1 cellular context compared by ENCODE assay signal in the genomic region with DNA sequence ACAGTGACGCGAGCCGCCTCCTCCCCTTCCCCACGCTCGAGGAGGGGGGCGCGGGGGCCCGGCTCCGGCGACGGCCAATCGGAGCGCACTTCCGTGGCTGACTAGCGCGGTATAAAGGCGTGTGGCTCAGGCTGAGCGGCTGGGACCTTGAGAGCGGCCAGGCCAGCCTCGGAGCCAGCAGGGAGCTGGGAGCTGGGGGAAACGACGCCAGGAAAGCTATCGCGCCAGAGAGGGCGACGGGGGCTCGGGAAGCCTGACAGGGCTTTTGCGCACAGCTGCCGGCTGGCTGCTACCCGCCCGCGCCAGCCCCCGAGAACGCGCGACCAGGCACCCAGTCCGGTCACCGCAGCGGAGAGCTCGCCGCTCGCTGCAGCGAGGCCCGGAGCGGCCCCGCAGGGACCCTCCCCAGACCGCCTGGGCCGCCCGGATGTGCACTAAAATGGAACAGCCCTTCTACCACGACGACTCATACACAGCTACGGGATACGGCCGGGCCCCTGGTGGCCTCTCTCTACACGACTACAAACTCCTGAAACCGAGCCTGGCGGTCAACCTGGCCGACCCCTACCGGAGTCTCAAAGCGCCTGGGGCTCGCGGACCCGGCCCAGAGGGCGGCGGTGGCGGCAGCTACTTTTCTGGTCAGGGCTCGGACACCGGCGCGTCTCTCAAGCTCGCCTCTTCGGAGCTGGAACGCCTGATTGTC.
TF ChIP-seq lines count a peak whose summit lies in the region.

A gene (plus strand): TSS at position 142 of the 703 bp plus-strand sequence. CDS start 286 bp downstream, at position 428.

TF ChIP-seq in HepG2, 621 proteins besides CTCF, POLR2A, EP300 and RAD21 (continued from another document and continues in another):
- TF ChIP-seq, protein P1, sequence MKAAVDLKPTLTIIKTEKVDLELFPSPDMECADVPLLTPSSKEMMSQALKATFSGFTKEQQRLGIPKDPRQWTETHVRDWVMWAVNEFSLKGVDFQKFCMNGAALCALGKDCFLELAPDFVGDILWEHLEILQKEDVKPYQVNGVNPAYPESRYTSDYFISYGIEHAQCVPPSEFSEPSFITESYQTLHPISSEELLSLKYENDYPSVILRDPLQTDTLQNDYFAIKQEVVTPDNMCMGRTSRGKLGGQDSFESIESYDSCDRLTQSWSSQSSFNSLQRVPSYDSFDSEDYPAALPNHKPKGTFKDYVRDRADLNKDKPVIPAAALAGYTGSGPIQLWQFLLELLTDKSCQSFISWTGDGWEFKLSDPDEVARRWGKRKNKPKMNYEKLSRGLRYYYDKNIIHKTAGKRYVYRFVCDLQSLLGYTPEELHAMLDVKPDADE (CRISPR knock-in tag; IDR thresholded peaks at IDR 0.05), result no peak
- no peak for TF ChIP-seq DNMT3B (CRISPR knock-in tag; conservative IDR thresholded peaks at IDR 0.05)
- peak; percentile 15; the same call in 1 of the 2 replicates for TF ChIP-seq CEBPG (CRISPR knock-in tag; IDR thresholded peaks at IDR 0.05)
- TF ChIP-seq, protein P2, sequence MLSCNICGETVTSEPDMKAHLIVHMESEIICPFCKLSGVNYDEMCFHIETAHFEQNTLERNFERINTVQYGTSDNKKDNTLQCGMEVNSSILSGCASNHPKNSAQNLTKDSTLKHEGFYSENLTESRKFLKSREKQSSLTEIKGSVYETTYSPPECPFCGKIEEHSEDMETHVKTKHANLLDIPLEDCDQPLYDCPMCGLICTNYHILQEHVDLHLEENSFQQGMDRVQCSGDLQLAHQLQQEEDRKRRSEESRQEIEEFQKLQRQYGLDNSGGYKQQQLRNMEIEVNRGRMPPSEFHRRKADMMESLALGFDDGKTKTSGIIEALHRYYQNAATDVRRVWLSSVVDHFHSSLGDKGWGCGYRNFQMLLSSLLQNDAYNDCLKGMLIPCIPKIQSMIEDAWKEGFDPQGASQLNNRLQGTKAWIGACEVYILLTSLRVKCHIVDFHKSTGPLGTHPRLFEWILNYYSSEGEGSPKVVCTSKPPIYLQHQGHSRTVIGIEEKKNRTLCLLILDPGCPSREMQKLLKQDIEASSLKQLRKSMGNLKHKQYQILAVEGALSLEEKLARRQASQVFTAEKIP (CRISPR knock-in tag; IDR thresholded peaks at IDR 0.05; ENCODE audit: borderline replicate concordance), result no peak
- no peak for TF ChIP-seq CEBPB (IDR thresholded peaks at IDR 0.05; ENCODE audit: borderline replicate concordance, low read depth, low read length)
- peak; percentile 98 for TF ChIP-seq KLF6 (CRISPR knock-in tag; IDR thresholded peaks at IDR 0.05)
- TF ChIP-seq ZBTB3 (CRISPR knock-in tag; IDR thresholded peaks at IDR 0.05; ENCODE audit: borderline replicate concordance, low read depth), result no peak
- peak; percentile 23; the same call in 1 of the 2 replicates for TF ChIP-seq HNF4A (CRISPR knock-in tag; IDR thresholded peaks at IDR 0.05)
- peak; percentile 79; the same call in 1 of the 2 replicates for TF ChIP-seq ZNF329 (CRISPR knock-in tag; IDR thresholded peaks at IDR 0.05; ENCODE audit: low read depth)
- TF ChIP-seq ZC3H13 (CRISPR knock-in tag; IDR thresholded peaks at IDR 0.05), result no peak
- TF ChIP-seq MIXL1 (CRISPR knock-in tag; IDR thresholded peaks at IDR 0.05), result peak; percentile 85; the same call in 1 of the 2 replicates
- TF ChIP-seq ZNF335 (CRISPR knock-in tag; IDR thresholded peaks at IDR 0.05), result peak; percentile 89; the same call in 1 of the 2 replicates
- no peak for TF ChIP-seq ZNF256 (CRISPR knock-in tag; conservative IDR thresholded peaks at IDR 0.05)
- no peak for TF ChIP-seq U2AF2 (IDR thresholded peaks at IDR 0.05; ENCODE audit: low read depth, low read length)
- TF ChIP-seq SMC3 (IDR thresholded peaks at IDR 0.05; ENCODE audit: low read length), result no peak
- peak; percentile 97 for TF ChIP-seq ELF1 (CRISPR knock-in tag; IDR thresholded peaks at IDR 0.05)
- TF ChIP-seq ZNF501 (CRISPR knock-in tag; IDR thresholded peaks at IDR 0.05), result peak; percentile 87
- peak; percentile 83 for TF ChIP-seq GATAD1 (CRISPR knock-in tag; IDR thresholded peaks at IDR 0.05)
- TF ChIP-seq ELF3 (CRISPR knock-in tag; IDR thresholded peaks at IDR 0.05), result peak; percentile 86
- TF ChIP-seq TEAD2 (CRISPR knock-in tag; IDR thresholded peaks at IDR 0.05), result no peak
- TF ChIP-seq, protein P3, sequence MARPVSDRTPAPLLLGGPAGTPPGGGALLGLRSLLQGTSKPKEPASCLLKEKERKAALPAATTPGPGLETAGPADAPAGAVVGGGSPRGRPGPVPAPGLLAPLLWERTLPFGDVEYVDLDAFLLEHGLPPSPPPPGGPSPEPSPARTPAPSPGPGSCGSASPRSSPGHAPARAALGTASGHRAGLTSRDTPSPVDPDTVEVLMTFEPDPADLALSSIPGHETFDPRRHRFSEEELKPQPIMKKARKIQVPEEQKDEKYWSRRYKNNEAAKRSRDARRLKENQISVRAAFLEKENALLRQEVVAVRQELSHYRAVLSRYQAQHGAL (CRISPR knock-in tag; IDR thresholded peaks at IDR 0.05; ENCODE audit: not compliant biosample characterization), result no peak
- TF ChIP-seq, protein P4, sequence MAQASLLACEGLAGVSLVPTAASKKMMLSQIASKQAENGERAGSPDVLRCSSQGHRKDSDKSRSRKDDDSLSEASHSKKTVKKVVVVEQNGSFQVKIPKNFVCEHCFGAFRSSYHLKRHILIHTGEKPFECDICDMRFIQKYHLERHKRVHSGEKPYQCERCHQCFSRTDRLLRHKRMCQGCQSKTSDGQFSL (CRISPR knock-in tag; IDR thresholded peaks at IDR 0.05), result no peak
- TF ChIP-seq IRF2 (CRISPR knock-in tag; IDR thresholded peaks at IDR 0.05), result peak; percentile 94; the same call in 1 of the 2 replicates
- peak; percentile 66; the same call in 1 of the 2 replicates for TF ChIP-seq AKAP8 (CRISPR knock-in tag; IDR thresholded peaks at IDR 0.05)
- TF ChIP-seq ZNF530 (CRISPR knock-in tag; IDR thresholded peaks at IDR 0.05; ENCODE audit: low read depth), result no peak
- peak; percentile 88; the same call in 1 of the 2 replicates for TF ChIP-seq ZNF891 (CRISPR knock-in tag; IDR thresholded peaks at IDR 0.05)
- TF ChIP-seq, protein P5, sequence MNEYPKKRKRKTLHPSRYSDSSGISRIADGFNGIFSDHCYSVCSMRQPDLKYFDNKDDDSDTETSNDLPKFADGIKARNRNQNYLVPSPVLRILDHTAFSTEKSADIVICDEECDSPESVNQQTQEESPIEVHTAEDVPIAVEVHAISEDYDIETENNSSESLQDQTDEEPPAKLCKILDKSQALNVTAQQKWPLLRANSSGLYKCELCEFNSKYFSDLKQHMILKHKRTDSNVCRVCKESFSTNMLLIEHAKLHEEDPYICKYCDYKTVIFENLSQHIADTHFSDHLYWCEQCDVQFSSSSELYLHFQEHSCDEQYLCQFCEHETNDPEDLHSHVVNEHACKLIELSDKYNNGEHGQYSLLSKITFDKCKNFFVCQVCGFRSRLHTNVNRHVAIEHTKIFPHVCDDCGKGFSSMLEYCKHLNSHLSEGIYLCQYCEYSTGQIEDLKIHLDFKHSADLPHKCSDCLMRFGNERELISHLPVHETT (CRISPR knock-in tag; conservative IDR thresholded peaks at IDR 0.05), result peak; percentile 36; the same call in 1 of the 2 replicates
- no peak for TF ChIP-seq ZNF333 (CRISPR knock-in tag; IDR thresholded peaks at IDR 0.05; ENCODE audit: borderline replicate concordance)
- no peak for TF ChIP-seq ZFP90 (CRISPR knock-in tag; IDR thresholded peaks at IDR 0.05; ENCODE audit: borderline replicate concordance)
- TF ChIP-seq, protein P6, sequence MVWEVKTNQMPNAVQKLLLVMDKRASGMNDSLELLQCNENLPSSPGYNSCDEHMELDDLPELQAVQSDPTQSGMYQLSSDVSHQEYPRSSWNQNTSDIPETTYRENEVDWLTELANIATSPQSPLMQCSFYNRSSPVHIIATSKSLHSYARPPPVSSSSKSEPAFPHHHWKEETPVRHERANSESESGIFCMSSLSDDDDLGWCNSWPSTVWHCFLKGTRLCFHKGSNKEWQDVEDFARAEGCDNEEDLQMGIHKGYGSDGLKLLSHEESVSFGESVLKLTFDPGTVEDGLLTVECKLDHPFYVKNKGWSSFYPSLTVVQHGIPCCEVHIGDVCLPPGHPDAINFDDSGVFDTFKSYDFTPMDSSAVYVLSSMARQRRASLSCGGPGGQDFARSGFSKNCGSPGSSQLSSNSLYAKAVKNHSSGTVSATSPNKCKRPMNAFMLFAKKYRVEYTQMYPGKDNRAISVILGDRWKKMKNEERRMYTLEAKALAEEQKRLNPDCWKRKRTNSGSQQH (CRISPR knock-in tag; IDR thresholded peaks at IDR 0.05; ENCODE audit: low read depth), result no peak
- no peak; the same call in 1 of the 2 replicates for TF ChIP-seq CREM (IDR thresholded peaks at IDR 0.05)
- no peak for TF ChIP-seq CREM (CRISPR knock-in tag; IDR thresholded peaks at IDR 0.05)
- peak; percentile 49; the same call in 1 of the 2 replicates for TF ChIP-seq BHLHE40 (IDR thresholded peaks at IDR 0.05; ENCODE audit: low read length)
- no peak for TF ChIP-seq RCOR2 (CRISPR knock-in tag; IDR thresholded peaks at IDR 0.05)
- TF ChIP-seq, protein P7, sequence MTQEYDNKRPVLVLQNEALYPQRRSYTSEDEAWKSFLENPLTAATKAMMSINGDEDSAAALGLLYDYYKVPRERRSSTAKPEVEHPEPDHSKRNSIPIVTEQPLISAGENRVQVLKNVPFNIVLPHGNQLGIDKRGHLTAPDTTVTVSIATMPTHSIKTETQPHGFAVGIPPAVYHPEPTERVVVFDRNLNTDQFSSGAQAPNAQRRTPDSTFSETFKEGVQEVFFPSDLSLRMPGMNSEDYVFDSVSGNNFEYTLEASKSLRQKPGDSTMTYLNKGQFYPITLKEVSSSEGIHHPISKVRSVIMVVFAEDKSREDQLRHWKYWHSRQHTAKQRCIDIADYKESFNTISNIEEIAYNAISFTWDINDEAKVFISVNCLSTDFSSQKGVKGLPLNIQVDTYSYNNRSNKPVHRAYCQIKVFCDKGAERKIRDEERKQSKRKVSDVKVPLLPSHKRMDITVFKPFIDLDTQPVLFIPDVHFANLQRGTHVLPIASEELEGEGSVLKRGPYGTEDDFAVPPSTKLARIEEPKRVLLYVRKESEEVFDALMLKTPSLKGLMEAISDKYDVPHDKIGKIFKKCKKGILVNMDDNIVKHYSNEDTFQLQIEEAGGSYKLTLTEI (CRISPR knock-in tag; conservative IDR thresholded peaks at IDR 0.05), result no peak
- no peak for TF ChIP-seq ZNF367 (CRISPR knock-in tag; IDR thresholded peaks at IDR 0.05; ENCODE audit: borderline replicate concordance)
- peak; percentile 84 for TF ChIP-seq CREB1 (IDR thresholded peaks at IDR 0.05)
- TF ChIP-seq CREB1 (CRISPR knock-in tag; IDR thresholded peaks at IDR 0.05), result peak; percentile 92
- TF ChIP-seq NFIB (CRISPR knock-in tag; IDR thresholded peaks at IDR 0.05; ENCODE audit: borderline replicate concordance), result no peak
- peak; percentile 76; the same call in 1 of the 2 replicates for TF ChIP-seq RFXANK (CRISPR knock-in tag; IDR thresholded peaks at IDR 0.05)
- TF ChIP-seq, protein P8, sequence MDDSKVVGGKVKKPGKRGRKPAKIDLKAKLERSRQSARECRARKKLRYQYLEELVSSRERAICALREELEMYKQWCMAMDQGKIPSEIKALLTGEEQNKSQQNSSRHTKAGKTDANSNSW (CRISPR knock-in tag; IDR thresholded peaks at IDR 0.05; ENCODE audit: borderline replicate concordance), result no peak
- TF ChIP-seq, protein P9, sequence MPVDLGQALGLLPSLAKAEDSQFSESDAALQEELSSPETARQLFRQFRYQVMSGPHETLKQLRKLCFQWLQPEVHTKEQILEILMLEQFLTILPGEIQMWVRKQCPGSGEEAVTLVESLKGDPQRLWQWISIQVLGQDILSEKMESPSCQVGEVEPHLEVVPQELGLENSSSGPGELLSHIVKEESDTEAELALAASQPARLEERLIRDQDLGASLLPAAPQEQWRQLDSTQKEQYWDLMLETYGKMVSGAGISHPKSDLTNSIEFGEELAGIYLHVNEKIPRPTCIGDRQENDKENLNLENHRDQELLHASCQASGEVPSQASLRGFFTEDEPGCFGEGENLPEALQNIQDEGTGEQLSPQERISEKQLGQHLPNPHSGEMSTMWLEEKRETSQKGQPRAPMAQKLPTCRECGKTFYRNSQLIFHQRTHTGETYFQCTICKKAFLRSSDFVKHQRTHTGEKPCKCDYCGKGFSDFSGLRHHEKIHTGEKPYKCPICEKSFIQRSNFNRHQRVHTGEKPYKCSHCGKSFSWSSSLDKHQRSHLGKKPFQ (CRISPR knock-in tag; IDR thresholded peaks at IDR 0.05; ENCODE audit: insufficient replicate concordance), result no peak
- TF ChIP-seq, protein P10, sequence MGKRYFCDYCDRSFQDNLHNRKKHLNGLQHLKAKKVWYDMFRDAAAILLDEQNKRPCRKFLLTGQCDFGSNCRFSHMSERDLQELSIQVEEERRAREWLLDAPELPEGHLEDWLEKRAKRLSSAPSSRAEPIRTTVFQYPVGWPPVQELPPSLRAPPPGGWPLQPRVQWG (CRISPR knock-in tag; IDR thresholded peaks at IDR 0.05; ENCODE audit: borderline replicate concordance, low read depth), result no peak
- TF ChIP-seq, protein P11, sequence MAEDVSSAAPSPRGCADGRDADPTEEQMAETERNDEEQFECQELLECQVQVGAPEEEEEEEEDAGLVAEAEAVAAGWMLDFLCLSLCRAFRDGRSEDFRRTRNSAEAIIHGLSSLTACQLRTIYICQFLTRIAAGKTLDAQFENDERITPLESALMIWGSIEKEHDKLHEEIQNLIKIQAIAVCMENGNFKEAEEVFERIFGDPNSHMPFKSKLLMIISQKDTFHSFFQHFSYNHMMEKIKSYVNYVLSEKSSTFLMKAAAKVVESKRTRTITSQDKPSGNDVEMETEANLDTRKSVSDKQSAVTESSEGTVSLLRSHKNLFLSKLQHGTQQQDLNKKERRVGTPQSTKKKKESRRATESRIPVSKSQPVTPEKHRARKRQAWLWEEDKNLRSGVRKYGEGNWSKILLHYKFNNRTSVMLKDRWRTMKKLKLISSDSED (CRISPR knock-in tag; IDR thresholded peaks at IDR 0.05), result 0 out of 2 replicates have a peak, but pooled peaks have one; percentile 67
- no peak for TF ChIP-seq ZNF101 (CRISPR knock-in tag; IDR thresholded peaks at IDR 0.05; ENCODE audit: borderline replicate concordance, low read depth)
- TF ChIP-seq, protein P12, sequence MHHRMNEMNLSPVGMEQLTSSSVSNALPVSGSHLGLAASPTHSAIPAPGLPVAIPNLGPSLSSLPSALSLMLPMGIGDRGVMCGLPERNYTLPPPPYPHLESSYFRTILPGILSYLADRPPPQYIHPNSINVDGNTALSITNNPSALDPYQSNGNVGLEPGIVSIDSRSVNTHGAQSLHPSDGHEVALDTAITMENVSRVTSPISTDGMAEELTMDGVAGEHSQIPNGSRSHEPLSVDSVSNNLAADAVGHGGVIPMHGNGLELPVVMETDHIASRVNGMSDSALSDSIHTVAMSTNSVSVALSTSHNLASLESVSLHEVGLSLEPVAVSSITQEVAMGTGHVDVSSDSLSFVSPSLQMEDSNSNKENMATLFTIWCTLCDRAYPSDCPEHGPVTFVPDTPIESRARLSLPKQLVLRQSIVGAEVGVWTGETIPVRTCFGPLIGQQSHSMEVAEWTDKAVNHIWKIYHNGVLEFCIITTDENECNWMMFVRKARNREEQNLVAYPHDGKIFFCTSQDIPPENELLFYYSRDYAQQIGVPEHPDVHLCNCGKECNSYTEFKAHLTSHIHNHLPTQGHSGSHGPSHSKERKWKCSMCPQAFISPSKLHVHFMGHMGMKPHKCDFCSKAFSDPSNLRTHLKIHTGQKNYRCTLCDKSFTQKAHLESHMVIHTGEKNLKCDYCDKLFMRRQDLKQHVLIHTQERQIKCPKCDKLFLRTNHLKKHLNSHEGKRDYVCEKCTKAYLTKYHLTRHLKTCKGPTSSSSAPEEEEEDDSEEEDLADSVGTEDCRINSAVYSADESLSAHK (CRISPR knock-in tag; IDR thresholded peaks at IDR 0.05; ENCODE audit: borderline replicate concordance), result 0 out of 2 replicates have a peak, but pooled peaks have one; percentile 54
- no peak for TF ChIP-seq MED8 (CRISPR knock-in tag; IDR thresholded peaks at IDR 0.05; ENCODE audit: insufficient replicate concordance)
